In the genomic region with DNA sequence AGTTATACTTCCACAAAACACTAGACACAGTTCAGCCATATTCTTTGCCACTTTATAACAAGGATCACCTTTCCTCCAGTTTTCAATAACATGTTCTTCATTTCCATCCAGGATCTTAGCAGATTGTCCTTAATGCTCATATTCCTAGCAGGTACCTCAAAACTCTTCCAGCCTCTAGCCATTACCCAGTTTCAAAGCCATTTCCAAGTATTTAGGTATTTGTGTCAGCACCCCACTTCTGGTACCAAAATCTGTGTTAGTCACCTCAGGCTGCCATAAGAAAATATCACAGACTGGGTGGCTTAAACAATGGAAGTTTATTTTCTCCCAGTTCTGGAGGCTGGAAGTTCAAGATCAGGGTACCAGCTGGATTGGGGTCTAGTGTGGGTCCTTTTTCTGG, we compare ENCODE assay signal across 40 cellular contexts.
"Had no signal": no experiment of that assay in that cellular context is flagged by ENCODE, and none has a peak within 500 bp of the region (broad histone marks: within the 10 kb centered on the region; RNA-seq: fewer than 3 reads in every experiment).

No MANE protein-coding gene starts in this region.

- H3K4me1 Mint-ChIP-seq: activated naive CD4-positive, alpha-beta T cell treated with anti-CD3 and anti-CD28 coated beads, Interleukin-2, amount 10 ng/mL, durations not matched to agents 7 days and 5 days; activated naive CD4-positive, alpha-beta T cell treated with anti-CD3 and anti-CD28 coated beads, Interleukin-2, amount 50 U/mL, for 24 hours; activated naive CD8-positive, alpha-beta T cell treated with anti-CD3 and anti-CD28 coated beads for 36 hours; activated naive CD8-positive, alpha-beta T cell treated with anti-CD3 and anti-CD28 coated beads, Interleukin-2, amount 10 ng/mL, durations not matched to agents 7 days and 5 days; activated naive CD8-positive, alpha-beta T cell treated with anti-CD3 and anti-CD28 coated beads, Interleukin-2, amount 50 U/mL, for 24 hours; activated T-helper 17 cell treated with anti-CD3 and anti-CD28 coated beads, Interleukin-2, amount 50 U/mL, for 72 hours; central memory CD8-positive, alpha-beta T cell had no signal

- ATAC-seq: activated naive CD4-positive, alpha-beta T cell treated with anti-CD3 and anti-CD28 coated beads, Interleukin-2, amount 50 U/mL, for 72 hours; activated naive CD8-positive, alpha-beta T cell treated with anti-CD3 and anti-CD28 coated beads, Interleukin-2, amount 50 U/mL, for 24 hours; activated T-cell treated with anti-CD3 and anti-CD28 coated beads, Interleukin-2, amount 50 U/mL, for 4 hours; activated T-cell treated with anti-CD3 and anti-CD28 coated beads, Interleukin-2, amount 50 U/mL, for 72 hours; activated T-helper 17 cell treated with anti-CD3 and anti-CD28 coated beads, Interleukin-2, amount 50 U/mL, for 72 hours; body of pancreas had no signal

- DNase-seq: activated effector memory CD4-positive, alpha-beta T cell treated with anti-CD3 and anti-CD28 coated beads, Interleukin-2, amount 50 U/mL, for 16 hours; activated effector memory CD4-positive, alpha-beta T cell treated with Interleukin-2 at 50 U/mL for 16 hours; activated gamma-delta T cell; activated gamma-delta T cell treated with Interleukin-2 at 50 U/mL for 16 hours; activated naive CD4-positive, alpha-beta T cell; activated naive CD4-positive, alpha-beta T cell treated with anti-CD3 and anti-CD28 coated beads for 36 hours; activated naive CD4-positive, alpha-beta T cell treated with anti-CD3 and anti-CD28 coated beads, Interleukin-2, amount 10 ng/mL, durations not matched to agents 7 days and 5 days; activated naive CD4-positive, alpha-beta T cell treated with anti-CD3 and anti-CD28 coated beads, Interleukin-2, amount 50 U/mL, for 16 hours; activated naive CD4-positive, alpha-beta T cell treated with Interleukin-2 at 50 U/mL for 16 hours; activated naive CD8-positive, alpha-beta T cell treated with anti-CD3 and anti-CD28 coated beads for 36 hours; activated naive CD8-positive, alpha-beta T cell treated with anti-CD3 and anti-CD28 coated beads, Interleukin-2, amount 10 ng/mL, durations not matched to agents 7 days and 5 days; activated naive CD8-positive, alpha-beta T cell treated with anti-CD3 and anti-CD28 coated beads, Interleukin-2, amount 50 U/mL, for 24 hours; activated T-cell treated with anti-CD3 and anti-CD28 coated beads, Interleukin-2, amount 50 U/mL, for 1 hour; activated T-cell treated with anti-CD3 and anti-CD28 coated beads, Interleukin-2, amount 50 U/mL, for 24 hours; activated T-cell treated with anti-CD3 and anti-CD28 coated beads, Interleukin-2, amount 50 U/mL, for 4 hours; activated T-cell treated with anti-CD3 and anti-CD28 coated beads, Interleukin-2, amount 50 U/mL, for 48 hours; activated T-cell treated with anti-CD3 and anti-CD28 coated beads, Interleukin-2, amount 50 U/mL, for 72 hours; adrenal gland; amniotic stem cell; amygdala; anterior cingulate cortex; aorta; body of pancreas; brain microvascular endothelial cell; caudate nucleus; central memory CD4-positive, alpha-beta T cell; cerebellar nuclear complex had no signal

- H3K4me3 ChIP-seq: adrenal gland, ascending aorta, body of pancreas, breast epithelium, cardiac muscle cell had no signal

- H3K4me3 Mint-ChIP-seq: activated naive CD4-positive, alpha-beta T cell treated with anti-CD3 and anti-CD28 coated beads for 36 hours; activated naive CD4-positive, alpha-beta T cell treated with anti-CD3 and anti-CD28 coated beads, Interleukin-2, amount 10 ng/mL, durations not matched to agents 7 days and 5 days; activated naive CD4-positive, alpha-beta T cell treated with anti-CD3 and anti-CD28 coated beads, Interleukin-2, amount 50 U/mL, for 24 hours; activated naive CD8-positive, alpha-beta T cell; activated naive CD8-positive, alpha-beta T cell treated with anti-CD3 and anti-CD28 coated beads for 36 hours; activated naive CD8-positive, alpha-beta T cell treated with anti-CD3 and anti-CD28 coated beads, Interleukin-2, amount 10 ng/mL, durations not matched to agents 7 days and 5 days; activated naive CD8-positive, alpha-beta T cell treated with anti-CD3 and anti-CD28 coated beads, Interleukin-2, amount 50 U/mL, for 24 hours; activated T-cell treated with anti-CD3 and anti-CD28 coated beads, Interleukin-2, amount 50 U/mL, for 24 hours; activated T-cell treated with anti-CD3 and anti-CD28 coated beads, Interleukin-2, amount 50 U/mL, for 4 hours; activated T-cell treated with anti-CD3 and anti-CD28 coated beads, Interleukin-2, amount 50 U/mL, for 72 hours; activated T-helper 1 cell treated with anti-CD3 and anti-CD28 coated beads, Interleukin-12 subunit alpha, Interleukin-12 subunit beta, Interleukin-2, Interleukin-4 antibody, amounts not matched to agents 30 ng/mL and 10 ng/mL and 1 ng/mL, durations not matched to agents 14 hours and 24 hours and 36 hours; activated T-helper 17 cell treated with anti-CD3 and anti-CD28 coated beads, Interleukin-2, amount 50 U/mL, for 72 hours; brain; central memory CD8-positive, alpha-beta T cell had no signal

- H3K27ac Mint-ChIP-seq: activated naive CD4-positive, alpha-beta T cell treated with anti-CD3 and anti-CD28 coated beads for 36 hours; activated naive CD4-positive, alpha-beta T cell treated with anti-CD3 and anti-CD28 coated beads, Interleukin-2, amount 10 ng/mL, durations not matched to agents 7 days and 5 days; activated naive CD4-positive, alpha-beta T cell treated with anti-CD3 and anti-CD28 coated beads, Interleukin-2, amount 50 U/mL, for 24 hours; activated naive CD4-positive, alpha-beta T cell treated with anti-CD3 and anti-CD28 coated beads, Interleukin-2, amount 50 U/mL, for 72 hours; activated naive CD8-positive, alpha-beta T cell; activated naive CD8-positive, alpha-beta T cell treated with anti-CD3 and anti-CD28 coated beads for 36 hours; activated naive CD8-positive, alpha-beta T cell treated with anti-CD3 and anti-CD28 coated beads, Interleukin-2, amount 10 ng/mL, durations not matched to agents 7 days and 5 days; activated naive CD8-positive, alpha-beta T cell treated with anti-CD3 and anti-CD28 coated beads, Interleukin-2, amount 50 U/mL, for 24 hours; activated T-cell treated with anti-CD3 and anti-CD28 coated beads, Interleukin-2, amount 50 U/mL, for 24 hours; activated T-cell treated with anti-CD3 and anti-CD28 coated beads, Interleukin-2, amount 50 U/mL, for 72 hours; activated T-helper 1 cell treated with anti-CD3 and anti-CD28 coated beads, Interleukin-12 subunit alpha, Interleukin-12 subunit beta, Interleukin-2, Interleukin-4 antibody, amounts not matched to agents 30 ng/mL and 10 ng/mL and 1 ng/mL, durations not matched to agents 14 hours and 24 hours and 36 hours; activated T-helper 17 cell treated with anti-CD3 and anti-CD28 coated beads, Interleukin-2, amount 50 U/mL, for 72 hours; activated T-helper 2 cell treated with anti-CD3 and anti-CD28 coated beads, Interferon-gamma antibody, Interleukin-2, Interleukin-4, amounts not matched to agents 10 μg/mL and 5 μg/mL and 100 μg/mL, durations not matched to agents 14 hours and 24 hours and 36 hours; brain had no signal

- H3K27ac ChIP-seq: adrenal gland, ascending aorta, body of pancreas, brain microvascular endothelial cell, breast epithelium, cardiac muscle cell had no signal

- H3K27me3 ChIP-seq: ascending aorta, body of pancreas, brain microvascular endothelial cell, breast epithelium, cardiac muscle cell had no signal

- FAIRE-seq: astrocyte, bronchial epithelial cell had no signal

- H3K36me3 ChIP-seq: adrenal gland, ascending aorta, brain microvascular endothelial cell, breast epithelium, cardiac muscle cell had no signal

- H3K4me1 ChIP-seq: adrenal gland, ascending aorta, body of pancreas, breast epithelium had no signal

- H3K9me3 ChIP-seq: adrenal gland, ascending aorta had no signal

- H3K36me3 Mint-ChIP-seq: activated naive CD4-positive, alpha-beta T cell treated with anti-CD3 and anti-CD28 coated beads, Interleukin-2, amount 10 ng/mL, durations not matched to agents 7 days and 5 days; activated naive CD8-positive, alpha-beta T cell treated with anti-CD3 and anti-CD28 coated beads, Interleukin-2, amount 10 ng/mL, durations not matched to agents 7 days and 5 days; brain had no signal
